8 cellular contexts compared by ENCODE assay signal in genomic region chr4:15653864-15654391, GRCh38. TPM values are rescaled to one million over a fixed set of nuclear protein-coding genes. Genes with fewer than 3 reads are reported as not detected.
A peak's percentile ranks its signal among the peaks of the same experiment; 100 is the strongest.
DNase-seq lines count a peak whose midpoint lies in the region; ATAC-seq and TF ChIP-seq lines count a peak whose summit lies in the region.

No MANE protein-coding gene starts in this region.

- no peak for TF ChIP-seq EP300 in SK-N-SH (IDR thresholded peaks at IDR 0.05; ENCODE audit: borderline replicate concordance in 1 of 2, low read depth in 1 of 2, low read length in 1 of 2)

- H3F3A ChIP-seq in SK-N-SH (replicated peaks; ENCODE audit: insufficient read depth), result peaks cover 34% of the 10 kb centered on the region

- 2% methylated on average over 4 of the region's 4 CpGs for WGBS in SK-N-SH (ENCODE audit: low lambda C conversion rate)

- no peak for TF ChIP-seq RAD21 in SK-N-SH (IDR thresholded peaks at IDR 0.05; ENCODE audit: low read length)

- ATAC-seq in HG03442 (IDR thresholded peaks at IDR 0.05; ENCODE audit: unreplicated experiment), result peak; percentile 20

- H3K9ac ChIP-seq in SK-N-SH (peak overlapping the region; percentile 87), muscle layer of colon (ENCODE audit: low read length) (peak overlapping the region; percentile 85)

- TF ChIP-seq CTCF in SK-N-SH (IDR thresholded peaks at IDR 0.05) (no peak), epithelial cell of esophagus (IDR thresholded peaks at IDR 0.05; ENCODE audit: insufficient read depth, low read depth, low read length, missing control alignments) (no peak)

- H2AFZ ChIP-seq in SK-N-SH (ENCODE audit: low read depth), result no peak overlapping the region

- H3K27me3 ChIP-seq in SK-N-SH (ENCODE audit: insufficient read depth) (no peaks in the 10 kb centered on the region), muscle layer of colon (ENCODE audit: control insufficient read depth in 1 of 2, insufficient read depth in 2 of 2, low read length in 2 of 2) (no peaks in the 10 kb centered on the region)

- H3K36me3 ChIP-seq in SK-N-SH (replicated peaks in 1 of 2; ENCODE audit: control insufficient read depth in 1 of 2, insufficient read depth in 2 of 2, low read length in 1 of 2) (peaks cover 2 to 4% of the 10 kb centered on the region in 2 experiments), muscle layer of colon (ENCODE audit: insufficient read depth, low read length) (no peaks in the 10 kb centered on the region)

- peak; percentile 15 for DNase-seq in stimulated activated CD4-positive, alpha-beta T cell treated with anti-CD3 and anti-CD28 coated beads, Interleukin-15, amount 100 ng/mL, for 24 hours
- no peak for DNase-seq in stimulated activated CD4-positive, alpha-beta T cell treated with anti-CD3 and anti-CD28 coated beads, Interleukin-4, amount 100 ng/mL, for 24 hours
- peak; percentile 54 for DNase-seq in SK-N-SH
- DNase-seq in epithelial cell of esophagus (ENCODE audit: low read depth), result peak; percentile 46
- DNase-seq in NCI-H2196 treated with DMSO at 0.1 percent for 48 hours (lab: John Stamatoyannopoulos, UW; ENCODE audit: unreplicated experiment), result no peak
- no peak for DNase-seq in NCI-H1436 treated with DMSO at 0.1 percent for 48 hours (lab: John Stamatoyannopoulos, UW)

- H3K4me2 ChIP-seq in SK-N-SH, result peak overlapping the region; percentile 85

- H3K27ac ChIP-seq in SK-N-SH (ENCODE audit: low read depth in 2 of 2, low read length in 1 of 2) (peak overlapping the region; percentile 91 to 92), muscle layer of colon (ENCODE audit: low read depth, low read length) (peak overlapping the region; percentile 91)

- POLR2A ChIA-PET in SK-N-SH (lab: Yijun Ruan, JAX), result interaction anchor here (2.8 to 3.2 kb wide), 2 partner anchors 27 to 174 kb away, joined by 15 to 20 read pairs; partner anchors contain the start of gene FAM200B

- H3K4me3 ChIP-seq in SK-N-SH (ENCODE audit: low read depth in 2 of 2, low read length in 1 of 2), result peak overlapping the region; percentile 71 to 91
- peak overlapping the region; percentile 79 for H3K4me3 ChIP-seq in epithelial cell of esophagus (ENCODE audit: low read length)
- peak overlapping the region; percentile 83 to 96 for H3K4me3 ChIP-seq in muscle layer of colon (ENCODE audit: low read depth in 1 of 2, low read length in 2 of 2)

- H3K79me2 ChIP-seq in SK-N-SH (ENCODE audit: insufficient read depth), result peaks cover 58% of the 10 kb centered on the region

- no peaks in the 10 kb centered on the region for H3K9me3 ChIP-seq in SK-N-SH
- no peaks in the 10 kb centered on the region for H3K9me3 ChIP-seq in muscle layer of colon (ENCODE audit: low read length)

- CTCF ChIA-PET in SK-N-SH (lab: Yijun Ruan, JAX), result interaction anchor here (0.6 to 1.8 kb wide), 4 partner anchors 8 to 398 kb away, joined by 3 to 17 read pairs (median 3); partner anchors contain the start of gene FAM200B

- peaks cover 19% of the 10 kb centered on the region for H4K20me1 ChIP-seq in SK-N-SH (ENCODE audit: insufficient read depth)

- H3K4me1 ChIP-seq in SK-N-SH (ENCODE audit: control insufficient read depth in 1 of 2, insufficient read depth in 2 of 2, low read depth in 1 of 2, low read length in 1 of 2) (peaks cover 19 to 22% of the 10 kb centered on the region in 2 experiments; a peak in 3 of 4 replicates), muscle layer of colon (ENCODE audit: insufficient read depth, low read length) (peaks cover 48% of the 10 kb centered on the region)

- no peaks in the 10 kb centered on the region for H3K9me2 ChIP-seq in SK-N-SH

TF ChIP-seq in SK-N-SH, 30 proteins besides CTCF, POLR2A, EP300 and RAD21:
- TF ChIP-seq GATA2 (CRISPR knock-in tag; IDR thresholded peaks at IDR 0.05) (peak; percentile 31; the same call in 1 of the 2 replicates), RFX5 (IDR thresholded peaks at IDR 0.05; ENCODE audit: low read length) (no peak), FOXM1 (IDR thresholded peaks at IDR 0.05; ENCODE audit: low read depth) (no peak)
TF ChIP-seq in SK-N-SH: peak in this region for 1.

RNA-seq across cellular contexts. Expression of gene FBXL5, which starts 1.2 kb away (rescaled TPM):
- 13.5 and 17.2 TPM in 2 replicates for polyA plus RNA-seq in SK-N-SH (2012; rRNA removed)
- 19.8 and 23.0 TPM in 2 replicates for polyA plus RNA-seq in SK-N-SH (2012; cell fraction: cytosol; rRNA removed)
- polyA plus RNA-seq in SK-N-SH (2012; cell fraction: nucleus; rRNA removed), result 8.3 and 19.9 TPM in 2 replicates

RNA-seq across cellular contexts. Expression of gene FAM200B, which starts 27.7 kb away (rescaled TPM):
- 36.2 and 46.3 TPM in 2 replicates for polyA plus RNA-seq in SK-N-SH (2012; rRNA removed)
- polyA plus RNA-seq in SK-N-SH (2012; cell fraction: cytosol; rRNA removed), result 57.4 and 70.0 TPM in 2 replicates
- 34.4 and 36.3 TPM in 2 replicates for polyA plus RNA-seq in SK-N-SH (2012; cell fraction: nucleus; rRNA removed)

RNA-seq across cellular contexts. Expression of gene BST1, which starts 48.9 kb away (rescaled TPM):
- 7.3 and 8.3 TPM in 2 replicates for polyA plus RNA-seq in SK-N-SH (2012; rRNA removed)
- 7.9 and 8.3 TPM in 2 replicates for polyA plus RNA-seq in SK-N-SH (2012; cell fraction: cytosol; rRNA removed)
- polyA plus RNA-seq in SK-N-SH (2012; cell fraction: nucleus; rRNA removed), result 3.8 and 4.3 TPM in 2 replicates

Comparison
In these comparisons a context has a peak if more than half of its experiments do, and no peak if none do; other contexts are left out.
1. DNase-seq: peak in stimulated activated CD4-positive, alpha-beta T cell treated with anti-CD3 and anti-CD28 coated beads, Interleukin-15, amount 100 ng/mL, for 24 hours (single experiment), SK-N-SH (single experiment) and epithelial cell of esophagus (single experiment); none in stimulated activated CD4-positive, alpha-beta T cell treated with anti-CD3 and anti-CD28 coated beads, Interleukin-4, amount 100 ng/mL, for 24 hours (single experiment), NCI-H2196 treated with DMSO at 0.1 percent for 48 hours (single experiment) and NCI-H1436 treated with DMSO at 0.1 percent for 48 hours (single experiment).
2. Peak in every context shown above with its lines, with median percentiles within 50 percentile points of each other: H3K4me3 ChIP-seq.